1 cellular context compared by ENCODE assay signal in genomic region chr7:159311172-159311494, GRCh38.
TF ChIP-seq lines count a peak whose summit lies in the region.

No MANE protein-coding gene starts in this region.

TF ChIP-seq in HepG2, 621 proteins besides CTCF, POLR2A, EP300 and RAD21:
- no peak for TF ChIP-seq NFE2L1 (CRISPR knock-in tag; IDR thresholded peaks at IDR 0.05; ENCODE audit: borderline replicate concordance)
- TF ChIP-seq ZNF121 (CRISPR knock-in tag; IDR thresholded peaks at IDR 0.05) = no peak
- no peak for TF ChIP-seq SIX1 (CRISPR knock-in tag; IDR thresholded peaks at IDR 0.05; ENCODE audit: borderline replicate concordance)
- TF ChIP-seq ZNF644 (CRISPR knock-in tag; IDR thresholded peaks at IDR 0.05; ENCODE audit: low read depth) = no peak
- TF ChIP-seq GABPB1 (CRISPR knock-in tag; IDR thresholded peaks at IDR 0.05) = no peak
- TF ChIP-seq HMGXB3 (CRISPR knock-in tag; IDR thresholded peaks at IDR 0.05; ENCODE audit: borderline replicate concordance) = no peak
